1 cellular context compared by ENCODE assay signal in the genomic region with DNA sequence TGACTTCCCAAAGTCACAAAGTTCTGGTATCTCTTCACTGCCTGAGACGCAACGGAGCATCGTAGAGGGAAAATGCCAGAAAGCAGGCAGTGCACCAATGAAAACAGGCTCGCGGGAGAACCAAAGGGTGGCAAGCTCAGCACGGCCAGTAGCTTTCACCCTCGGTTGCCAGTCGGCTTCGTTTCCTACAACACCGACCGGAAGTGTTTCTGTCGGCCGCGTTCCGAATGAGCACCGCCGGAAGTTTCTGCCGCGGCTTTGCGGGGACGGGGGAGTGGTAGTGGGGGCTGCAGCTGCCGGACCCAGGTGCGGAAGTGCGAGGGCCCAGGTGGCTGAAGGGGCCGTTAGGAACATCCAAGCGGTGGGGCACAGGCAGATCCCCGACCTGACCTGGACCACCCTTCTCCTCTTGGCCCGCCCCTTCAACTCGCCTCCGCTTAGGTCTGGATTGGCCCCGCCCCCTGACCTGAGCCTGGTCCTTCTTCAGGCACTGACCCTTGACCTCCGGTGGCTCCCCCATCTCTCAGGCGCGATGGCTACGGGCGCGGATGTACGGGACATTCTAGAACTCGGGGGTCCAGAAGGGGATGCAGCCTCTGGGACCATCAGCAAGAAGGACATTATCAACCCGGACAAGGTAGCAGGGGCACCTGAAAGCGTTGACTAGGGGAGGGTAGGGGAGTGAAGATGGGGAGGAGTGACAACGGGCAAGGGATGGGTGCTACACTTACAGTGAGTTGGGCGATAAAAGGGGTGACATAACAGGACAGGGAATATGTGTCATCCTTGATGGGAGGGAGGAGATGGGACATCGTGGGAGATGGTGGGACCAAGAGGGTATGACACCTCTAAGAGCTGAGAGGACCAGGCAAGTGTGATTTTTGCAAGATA.
TF ChIP-seq lines count a peak whose summit lies in the region.

A gene with protein sequence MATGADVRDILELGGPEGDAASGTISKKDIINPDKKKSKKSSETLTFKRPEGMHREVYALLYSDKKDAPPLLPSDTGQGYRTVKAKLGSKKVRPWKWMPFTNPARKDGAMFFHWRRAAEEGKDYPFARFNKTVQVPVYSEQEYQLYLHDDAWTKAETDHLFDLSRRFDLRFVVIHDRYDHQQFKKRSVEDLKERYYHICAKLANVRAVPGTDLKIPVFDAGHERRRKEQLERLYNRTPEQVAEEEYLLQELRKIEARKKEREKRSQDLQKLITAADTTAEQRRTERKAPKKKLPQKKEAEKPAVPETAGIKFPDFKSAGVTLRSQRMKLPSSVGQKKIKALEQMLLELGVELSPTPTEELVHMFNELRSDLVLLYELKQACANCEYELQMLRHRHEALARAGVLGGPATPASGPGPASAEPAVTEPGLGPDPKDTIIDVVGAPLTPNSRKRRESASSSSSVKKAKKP (plus strand): TSS at position 250 of the 891 bp plus-strand sequence. CDS start 283 bp downstream, at position 533.

TF ChIP-seq in HepG2, 621 proteins besides CTCF, POLR2A, EP300 and RAD21 (continued from another document and continues in another):
- no peak for TF ChIP-seq ZNF468 (CRISPR knock-in tag; IDR thresholded peaks at IDR 0.05)
- TF ChIP-seq MXD4 (CRISPR knock-in tag; IDR thresholded peaks at IDR 0.05), result no peak
- 0 out of 2 replicates have a peak, but pooled peaks have one; percentile 34 for TF ChIP-seq ZNF660 (CRISPR knock-in tag; IDR thresholded peaks at IDR 0.05; ENCODE audit: borderline replicate concordance, low read depth)
- TF ChIP-seq KAT8 (CRISPR knock-in tag; IDR thresholded peaks at IDR 0.05), result peak; percentile 98
- peak; percentile 91 for TF ChIP-seq HDAC2 (CRISPR knock-in tag; IDR thresholded peaks at IDR 0.05)
- TF ChIP-seq ZNF496 (CRISPR knock-in tag; IDR thresholded peaks at IDR 0.05; ENCODE audit: insufficient replicate concordance), result no peak
- TF ChIP-seq JUN (CRISPR knock-in tag; IDR thresholded peaks at IDR 0.05), result no peak; the same call in 1 of the 2 replicates
- TF ChIP-seq ZNF326 (CRISPR knock-in tag; IDR thresholded peaks at IDR 0.05; ENCODE audit: borderline replicate concordance), result no peak
- peak; percentile 83 for TF ChIP-seq GATAD2A (CRISPR knock-in tag; IDR thresholded peaks at IDR 0.05)
- TF ChIP-seq, protein P1, sequence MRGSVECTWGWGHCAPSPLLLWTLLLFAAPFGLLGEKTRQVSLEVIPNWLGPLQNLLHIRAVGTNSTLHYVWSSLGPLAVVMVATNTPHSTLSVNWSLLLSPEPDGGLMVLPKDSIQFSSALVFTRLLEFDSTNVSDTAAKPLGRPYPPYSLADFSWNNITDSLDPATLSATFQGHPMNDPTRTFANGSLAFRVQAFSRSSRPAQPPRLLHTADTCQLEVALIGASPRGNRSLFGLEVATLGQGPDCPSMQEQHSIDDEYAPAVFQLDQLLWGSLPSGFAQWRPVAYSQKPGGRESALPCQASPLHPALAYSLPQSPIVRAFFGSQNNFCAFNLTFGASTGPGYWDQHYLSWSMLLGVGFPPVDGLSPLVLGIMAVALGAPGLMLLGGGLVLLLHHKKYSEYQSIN (CRISPR knock-in tag; IDR thresholded peaks at IDR 0.05; ENCODE audit: borderline replicate concordance), result no peak
- TF ChIP-seq ZMYM2 (CRISPR knock-in tag; IDR thresholded peaks at IDR 0.05), result no peak
- TF ChIP-seq, protein P2, sequence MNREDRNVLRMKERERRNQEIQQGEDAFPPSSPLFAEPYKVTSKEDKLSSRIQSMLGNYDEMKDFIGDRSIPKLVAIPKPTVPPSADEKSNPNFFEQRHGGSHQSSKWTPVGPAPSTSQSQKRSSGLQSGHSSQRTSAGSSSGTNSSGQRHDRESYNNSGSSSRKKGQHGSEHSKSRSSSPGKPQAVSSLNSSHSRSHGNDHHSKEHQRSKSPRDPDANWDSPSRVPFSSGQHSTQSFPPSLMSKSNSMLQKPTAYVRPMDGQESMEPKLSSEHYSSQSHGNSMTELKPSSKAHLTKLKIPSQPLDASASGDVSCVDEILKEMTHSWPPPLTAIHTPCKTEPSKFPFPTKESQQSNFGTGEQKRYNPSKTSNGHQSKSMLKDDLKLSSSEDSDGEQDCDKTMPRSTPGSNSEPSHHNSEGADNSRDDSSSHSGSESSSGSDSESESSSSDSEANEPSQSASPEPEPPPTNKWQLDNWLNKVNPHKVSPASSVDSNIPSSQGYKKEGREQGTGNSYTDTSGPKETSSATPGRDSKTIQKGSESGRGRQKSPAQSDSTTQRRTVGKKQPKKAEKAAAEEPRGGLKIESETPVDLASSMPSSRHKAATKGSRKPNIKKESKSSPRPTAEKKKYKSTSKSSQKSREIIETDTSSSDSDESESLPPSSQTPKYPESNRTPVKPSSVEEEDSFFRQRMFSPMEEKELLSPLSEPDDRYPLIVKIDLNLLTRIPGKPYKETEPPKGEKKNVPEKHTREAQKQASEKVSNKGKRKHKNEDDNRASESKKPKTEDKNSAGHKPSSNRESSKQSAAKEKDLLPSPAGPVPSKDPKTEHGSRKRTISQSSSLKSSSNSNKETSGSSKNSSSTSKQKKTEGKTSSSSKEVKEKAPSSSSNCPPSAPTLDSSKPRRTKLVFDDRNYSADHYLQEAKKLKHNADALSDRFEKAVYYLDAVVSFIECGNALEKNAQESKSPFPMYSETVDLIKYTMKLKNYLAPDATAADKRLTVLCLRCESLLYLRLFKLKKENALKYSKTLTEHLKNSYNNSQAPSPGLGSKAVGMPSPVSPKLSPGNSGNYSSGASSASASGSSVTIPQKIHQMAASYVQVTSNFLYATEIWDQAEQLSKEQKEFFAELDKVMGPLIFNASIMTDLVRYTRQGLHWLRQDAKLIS (CRISPR knock-in tag; IDR thresholded peaks at IDR 0.05), result 0 out of 2 replicates have a peak, but pooled peaks have one; percentile 47
- TF ChIP-seq, protein P3, sequence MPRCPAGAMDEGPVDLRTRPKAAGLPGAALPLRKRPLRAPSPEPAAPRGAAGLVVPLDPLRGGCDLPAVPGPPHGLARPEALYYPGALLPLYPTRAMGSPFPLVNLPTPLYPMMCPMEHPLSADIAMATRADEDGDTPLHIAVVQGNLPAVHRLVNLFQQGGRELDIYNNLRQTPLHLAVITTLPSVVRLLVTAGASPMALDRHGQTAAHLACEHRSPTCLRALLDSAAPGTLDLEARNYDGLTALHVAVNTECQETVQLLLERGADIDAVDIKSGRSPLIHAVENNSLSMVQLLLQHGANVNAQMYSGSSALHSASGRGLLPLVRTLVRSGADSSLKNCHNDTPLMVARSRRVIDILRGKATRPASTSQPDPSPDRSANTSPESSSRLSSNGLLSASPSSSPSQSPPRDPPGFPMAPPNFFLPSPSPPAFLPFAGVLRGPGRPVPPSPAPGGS (CRISPR knock-in tag; IDR thresholded peaks at IDR 0.05), result peak; percentile 35; the same call in 1 of the 2 replicates
- no peak; a peak in 1 of 4 replicates for TF ChIP-seq MAFK (conservative IDR thresholded peaks at IDR 0.05 in 1 of 2, IDR thresholded peaks at IDR 0.05 in 1 of 2; ENCODE audit: low read length in 2 of 2)
- TF ChIP-seq KMT2B (CRISPR knock-in tag; IDR thresholded peaks at IDR 0.05), result peak; percentile 87
- peak; percentile 66; the same call in 1 of the 2 replicates for TF ChIP-seq KDM1A (CRISPR knock-in tag; IDR thresholded peaks at IDR 0.05)
- no peak for TF ChIP-seq ZNF879 (CRISPR knock-in tag; IDR thresholded peaks at IDR 0.05)
- TF ChIP-seq, protein P4, sequence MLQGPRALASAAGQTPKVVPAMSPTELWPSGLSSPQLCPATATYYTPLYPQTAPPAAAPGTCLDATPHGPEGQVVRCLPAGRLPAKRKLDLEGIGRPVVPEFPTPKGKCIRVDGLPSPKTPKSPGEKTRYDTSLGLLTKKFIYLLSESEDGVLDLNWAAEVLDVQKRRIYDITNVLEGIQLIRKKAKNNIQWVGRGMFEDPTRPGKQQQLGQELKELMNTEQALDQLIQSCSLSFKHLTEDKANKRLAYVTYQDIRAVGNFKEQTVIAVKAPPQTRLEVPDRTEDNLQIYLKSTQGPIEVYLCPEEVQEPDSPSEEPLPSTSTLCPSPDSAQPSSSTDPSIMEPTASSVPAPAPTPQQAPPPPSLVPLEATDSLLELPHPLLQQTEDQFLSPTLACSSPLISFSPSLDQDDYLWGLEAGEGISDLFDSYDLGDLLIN (CRISPR knock-in tag; IDR thresholded peaks at IDR 0.05; ENCODE audit: borderline replicate concordance), result 0 out of 2 replicates have a peak, but pooled peaks have one; percentile 42
- TF ChIP-seq ZNF256 (CRISPR knock-in tag; conservative IDR thresholded peaks at IDR 0.05), result peak; percentile 74; the same call in 1 of the 2 replicates
- TF ChIP-seq ERF (CRISPR knock-in tag; IDR thresholded peaks at IDR 0.05), result peak; percentile 76; the same call in 1 of the 2 replicates
- TF ChIP-seq SRY (CRISPR knock-in tag; IDR thresholded peaks at IDR 0.05), result peak; percentile 92
- TF ChIP-seq HDAC1 (CRISPR knock-in tag; IDR thresholded peaks at IDR 0.05), result peak; percentile 75; the same call in 1 of the 2 replicates
- TF ChIP-seq, protein P5, sequence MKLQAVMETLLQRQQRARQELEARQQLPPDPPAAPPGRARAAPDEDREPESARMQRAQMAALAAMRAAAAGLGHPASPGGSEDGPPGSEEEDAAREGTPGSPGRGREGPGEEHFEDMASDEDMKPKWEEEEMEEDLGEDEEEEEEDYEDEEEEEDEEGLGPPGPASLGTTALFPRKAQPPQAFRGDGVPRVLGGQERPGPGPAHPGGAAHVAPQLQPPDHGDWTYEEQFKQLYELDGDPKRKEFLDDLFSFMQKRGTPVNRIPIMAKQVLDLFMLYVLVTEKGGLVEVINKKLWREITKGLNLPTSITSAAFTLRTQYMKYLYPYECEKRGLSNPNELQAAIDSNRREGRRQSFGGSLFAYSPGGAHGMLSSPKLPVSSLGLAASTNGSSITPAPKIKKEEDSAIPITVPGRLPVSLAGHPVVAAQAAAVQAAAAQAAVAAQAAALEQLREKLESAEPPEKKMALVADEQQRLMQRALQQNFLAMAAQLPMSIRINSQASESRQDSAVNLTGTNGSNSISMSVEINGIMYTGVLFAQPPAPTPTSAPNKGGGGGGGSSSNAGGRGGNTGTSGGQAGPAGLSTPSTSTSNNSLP (IDR thresholded peaks at IDR 0.05; ENCODE audit: low read depth, low read length), result no peak; the same call in 1 of the 2 replicates
- TF ChIP-seq ATF7-NPFF (CRISPR knock-in tag; IDR thresholded peaks at IDR 0.05; ENCODE audit: low read depth), result peak; percentile 48; the same call in 1 of the 2 replicates
- TF ChIP-seq RARA (CRISPR knock-in tag; IDR thresholded peaks at IDR 0.05), result peak; percentile 52
- TF ChIP-seq, protein P6, sequence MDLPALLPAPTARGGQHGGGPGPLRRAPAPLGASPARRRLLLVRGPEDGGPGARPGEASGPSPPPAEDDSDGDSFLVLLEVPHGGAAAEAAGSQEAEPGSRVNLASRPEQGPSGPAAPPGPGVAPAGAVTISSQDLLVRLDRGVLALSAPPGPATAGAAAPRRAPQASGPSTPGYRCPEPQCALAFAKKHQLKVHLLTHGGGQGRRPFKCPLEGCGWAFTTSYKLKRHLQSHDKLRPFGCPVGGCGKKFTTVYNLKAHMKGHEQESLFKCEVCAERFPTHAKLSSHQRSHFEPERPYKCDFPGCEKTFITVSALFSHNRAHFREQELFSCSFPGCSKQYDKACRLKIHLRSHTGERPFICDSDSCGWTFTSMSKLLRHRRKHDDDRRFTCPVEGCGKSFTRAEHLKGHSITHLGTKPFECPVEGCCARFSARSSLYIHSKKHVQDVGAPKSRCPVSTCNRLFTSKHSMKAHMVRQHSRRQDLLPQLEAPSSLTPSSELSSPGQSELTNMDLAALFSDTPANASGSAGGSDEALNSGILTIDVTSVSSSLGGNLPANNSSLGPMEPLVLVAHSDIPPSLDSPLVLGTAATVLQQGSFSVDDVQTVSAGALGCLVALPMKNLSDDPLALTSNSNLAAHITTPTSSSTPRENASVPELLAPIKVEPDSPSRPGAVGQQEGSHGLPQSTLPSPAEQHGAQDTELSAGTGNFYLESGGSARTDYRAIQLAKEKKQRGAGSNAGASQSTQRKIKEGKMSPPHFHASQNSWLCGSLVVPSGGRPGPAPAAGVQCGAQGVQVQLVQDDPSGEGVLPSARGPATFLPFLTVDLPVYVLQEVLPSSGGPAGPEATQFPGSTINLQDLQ (CRISPR knock-in tag; IDR thresholded peaks at IDR 0.05), result no peak; the same call in 1 of the 2 replicates
- TF ChIP-seq ZNF143 (CRISPR knock-in tag; IDR thresholded peaks at IDR 0.05), result peak; percentile 65; the same call in 1 of the 2 replicates
- TF ChIP-seq AGO1 (IDR thresholded peaks at IDR 0.05; ENCODE audit: low read depth, low read length, poor library complexity, severe bottlenecking), result peak; percentile 64
- TF ChIP-seq, protein P7, sequence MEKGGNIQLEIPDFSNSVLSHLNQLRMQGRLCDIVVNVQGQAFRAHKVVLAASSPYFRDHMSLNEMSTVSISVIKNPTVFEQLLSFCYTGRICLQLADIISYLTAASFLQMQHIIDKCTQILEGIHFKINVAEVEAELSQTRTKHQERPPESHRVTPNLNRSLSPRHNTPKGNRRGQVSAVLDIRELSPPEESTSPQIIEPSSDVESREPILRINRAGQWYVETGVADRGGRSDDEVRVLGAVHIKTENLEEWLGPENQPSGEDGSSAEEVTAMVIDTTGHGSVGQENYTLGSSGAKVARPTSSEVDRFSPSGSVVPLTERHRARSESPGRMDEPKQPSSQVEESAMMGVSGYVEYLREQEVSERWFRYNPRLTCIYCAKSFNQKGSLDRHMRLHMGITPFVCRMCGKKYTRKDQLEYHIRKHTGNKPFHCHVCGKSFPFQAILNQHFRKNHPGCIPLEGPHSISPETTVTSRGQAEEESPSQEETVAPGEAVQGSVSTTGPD (CRISPR knock-in tag; IDR thresholded peaks at IDR 0.05), result 0 out of 2 replicates have a peak, but pooled peaks have one; percentile 37
- TF ChIP-seq JUND (CRISPR knock-in tag; IDR thresholded peaks at IDR 0.05), result peak; percentile 62; the same call in 1 of the 2 replicates
- peak; percentile 93; the same call in 1 of the 2 replicates for TF ChIP-seq ZNF547 (CRISPR knock-in tag; IDR thresholded peaks at IDR 0.05)
- TF ChIP-seq, protein P8, sequence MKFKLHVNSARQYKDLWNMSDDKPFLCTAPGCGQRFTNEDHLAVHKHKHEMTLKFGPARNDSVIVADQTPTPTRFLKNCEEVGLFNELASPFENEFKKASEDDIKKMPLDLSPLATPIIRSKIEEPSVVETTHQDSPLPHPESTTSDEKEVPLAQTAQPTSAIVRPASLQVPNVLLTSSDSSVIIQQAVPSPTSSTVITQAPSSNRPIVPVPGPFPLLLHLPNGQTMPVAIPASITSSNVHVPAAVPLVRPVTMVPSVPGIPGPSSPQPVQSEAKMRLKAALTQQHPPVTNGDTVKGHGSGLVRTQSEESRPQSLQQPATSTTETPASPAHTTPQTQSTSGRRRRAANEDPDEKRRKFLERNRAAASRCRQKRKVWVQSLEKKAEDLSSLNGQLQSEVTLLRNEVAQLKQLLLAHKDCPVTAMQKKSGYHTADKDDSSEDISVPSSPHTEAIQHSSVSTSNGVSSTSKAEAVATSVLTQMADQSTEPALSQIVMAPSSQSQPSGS (CRISPR knock-in tag; IDR thresholded peaks at IDR 0.05), result peak; percentile 92
- TF ChIP-seq ZNF317 (CRISPR knock-in tag; IDR thresholded peaks at IDR 0.05), result peak; percentile 72
- TF ChIP-seq ZSCAN22 (CRISPR knock-in tag; IDR thresholded peaks at IDR 0.05), result no peak
- no peak for TF ChIP-seq NFIB (CRISPR knock-in tag; IDR thresholded peaks at IDR 0.05; ENCODE audit: borderline replicate concordance)
- peak; percentile 82; the same call in 1 of the 2 replicates for TF ChIP-seq CCDC6 (CRISPR knock-in tag; IDR thresholded peaks at IDR 0.05)
- TF ChIP-seq MIER2 (CRISPR knock-in tag; IDR thresholded peaks at IDR 0.05), result peak; percentile 75
- TF ChIP-seq CHCHD3 (CRISPR knock-in tag; IDR thresholded peaks at IDR 0.05), result no peak
- peak; percentile 92; the same call in 1 of the 2 replicates for TF ChIP-seq FOXK1 (CRISPR knock-in tag; IDR thresholded peaks at IDR 0.05; ENCODE audit: borderline replicate concordance, low read depth)
- TF ChIP-seq ZNF577 (CRISPR knock-in tag; IDR thresholded peaks at IDR 0.05; ENCODE audit: borderline replicate concordance, low read depth), result no peak
- peak; percentile 69; the same call in 1 of the 2 replicates for TF ChIP-seq TOE1 (CRISPR knock-in tag; IDR thresholded peaks at IDR 0.05)
- peak; percentile 28; the same call in 1 of the 2 replicates for TF ChIP-seq SP140L (CRISPR knock-in tag; IDR thresholded peaks at IDR 0.05; ENCODE audit: borderline replicate concordance)
- peak; percentile 94 for TF ChIP-seq YEATS2 (CRISPR knock-in tag; IDR thresholded peaks at IDR 0.05; ENCODE audit: borderline replicate concordance)
- no peak for TF ChIP-seq MBNL3 (CRISPR knock-in tag; conservative IDR thresholded peaks at IDR 0.05)
